In the genomic region with DNA sequence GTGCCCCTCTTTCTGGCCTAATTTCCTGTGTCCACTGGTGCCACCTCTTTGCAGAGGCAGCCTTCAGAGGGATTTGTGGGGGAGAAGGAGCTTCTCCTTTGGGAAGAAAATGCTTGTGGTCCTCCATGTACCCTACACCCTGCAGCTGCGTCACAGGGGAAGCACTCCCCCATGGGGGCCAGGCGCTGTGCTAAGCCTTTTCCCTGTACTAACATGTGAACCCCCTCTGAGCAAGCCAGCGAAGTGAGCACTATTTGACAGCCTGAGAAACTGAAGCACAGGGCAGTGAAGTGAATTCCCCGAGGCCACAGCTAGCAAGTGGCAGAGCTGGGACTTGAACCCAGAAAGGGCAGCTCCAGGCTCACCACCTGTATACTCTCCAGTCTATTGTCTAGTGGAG, we compare ENCODE assay signal across 18 cellular contexts. TPM values are rescaled to one million over a fixed set of nuclear protein-coding genes. Genes with fewer than 3 reads are reported as not detected.
A peak's percentile ranks its signal among the peaks of the same experiment; 100 is the strongest.
DNase-seq lines count a peak whose midpoint lies in the region; ATAC-seq, FAIRE-seq and TF ChIP-seq lines count a peak whose summit lies in the region.
"Had no signal": no experiment of that assay in that cellular context is flagged by ENCODE, and none has a peak within 500 bp of the region (broad histone marks: within the 10 kb centered on the region; RNA-seq: fewer than 3 reads in every experiment).

No MANE protein-coding gene starts in this region.

- H2AFZ ChIP-seq in GM23338, result no peak overlapping the region

- peaks cover 11% of the 10 kb centered on the region; the same call in 1 of the 2 replicates for H3F3A ChIP-seq in GM23338 (replicated peaks; ENCODE audit: low read depth)

- no peak overlapping the region for H3K4me3 ChIP-seq in GM23338
- H3K4me3 ChIP-seq in adrenal gland, result no peak overlapping the region
- H3K4me3 ChIP-seq in kidney (ENCODE audit: low read length in 2 of 2), result no peak overlapping the region

- H3K9me3 ChIP-seq in adrenal gland (replicated peaks in 1 of 3), result no peaks in the 10 kb centered on the region
- no peaks in the 10 kb centered on the region for H3K9me3 ChIP-seq in kidney (ENCODE audit: control insufficient read depth in 1 of 2, low read length in 2 of 2)

- H3K27me3 ChIP-seq in GM23338 (ENCODE audit: insufficient read depth) (no peaks in the 10 kb centered on the region), adrenal gland (no peaks in the 10 kb centered on the region)

- H3K27me3 Mint-ChIP-seq in GM23338 (ENCODE audit: insufficient read depth, low read depth, poor library complexity), result peaks cover 11% of the 10 kb centered on the region

- WGBS in adrenal gland, 4 donors, result 80 to 100% (median 93%) methylated on average over 1 to 4 of the region's 4 CpGs

- no peak overlapping the region for H3K4me3 Mint-ChIP-seq in GM23338
- H3K4me3 Mint-ChIP-seq: CD8-positive, alpha-beta T cell had no signal

- no peak for TF ChIP-seq CTCF in GM23338 (conservative IDR thresholded peaks at IDR 0.05; ENCODE audit: low read depth in 2 of 2)
- TF ChIP-seq CTCF in adrenal gland (IDR thresholded peaks at IDR 0.05), result no peak
- TF ChIP-seq CTCF in kidney (IDR thresholded peaks at IDR 0.05; ENCODE audit: borderline replicate concordance, extremely low read depth, insufficient read depth), result no peak

- DNase-seq in GM23338 (ENCODE audit: low spot score) (no peak), adrenal gland (no peak), kidney (peak; percentile 51), NAMALWA (ENCODE audit: low spot score) (no peak), retina (no peak)
- no peak for DNase-seq in activated effector memory CD4-positive, alpha-beta T cell treated with Interleukin-2 at 50 U/mL for 16 hours
- DNase-seq: activated CD4-positive, alpha-beta T cell treated with anti-CD3 and anti-CD28 coated beads, Interleukin-2, amount 50 U/mL, for 48 hours; amygdala; CD8-positive, alpha-beta T cell; cerebellar nuclear complex; effector CD8-positive, alpha-beta T cell; NCI-H2029; NCI-H226; stimulated activated CD4-positive, alpha-beta T cell treated with anti-CD3 and anti-CD28 coated beads, Interleukin-12 subunit alpha, Interleukin-12 subunit beta, amount 100 ng/mL, for 4 hours; stimulated activated CD8-positive, alpha-beta memory T cell treated with anti-CD3 and anti-CD28 coated beads, Interleukin-4, amount 100 ng/mL, for 48 hours had no signal

- H3K9ac ChIP-seq in kidney (ENCODE audit: low read length in 2 of 2), result no peak overlapping the region

- H3K9me3 Mint-ChIP-seq in GM23338, result no peaks in the 10 kb centered on the region
- H3K9me3 Mint-ChIP-seq: CD8-positive, alpha-beta T cell had no signal

- no peaks in the 10 kb centered on the region; the same call in 1 of the 2 replicates for H3K36me3 ChIP-seq in GM23338 (ENCODE audit: insufficient read depth)
- H3K36me3 ChIP-seq in adrenal gland (replicated peaks in 1 of 2), result no peaks in the 10 kb centered on the region
- no peaks in the 10 kb centered on the region for H3K36me3 ChIP-seq in kidney (ENCODE audit: control insufficient read depth in 1 of 2, insufficient read depth in 2 of 2, low read length in 2 of 2)

- peaks cover 43% of the 10 kb centered on the region for H4K20me1 ChIP-seq in GM23338 (replicated peaks; ENCODE audit: insufficient read depth)

- peaks cover 3% of the 10 kb centered on the region; the same call in 2 of the 3 replicates for H3K36me3 Mint-ChIP-seq in GM23338 (ENCODE audit: low read depth)

- no peaks in the 10 kb centered on the region for H3K9me2 ChIP-seq in GM23338 (ENCODE audit: insufficient read depth)

- H3K27ac ChIP-seq in GM23338 (ENCODE audit: low read depth) (peak overlapping the region; percentile 79), adrenal gland (peak overlapping the region; percentile 84 to 99 (median 91)), kidney (ENCODE audit: low read depth in 2 of 2, low read length in 2 of 2) (no peak overlapping the region), temporal lobe (ENCODE audit: low read depth, low read length) (peak overlapping the region; percentile 11)

- TF ChIP-seq POLR2A in adrenal gland (IDR thresholded peaks at IDR 0.05), result no peak

- peaks cover 66% of the 10 kb centered on the region for H3K4me1 ChIP-seq in GM23338 (ENCODE audit: insufficient read depth)
- peaks cover 66 to 89% of the 10 kb centered on the region in 2 donors for H3K4me1 ChIP-seq in adrenal gland (replicated peaks in 1 of 2)
- peaks cover 50 to 59% of the 10 kb centered on the region in 2 donors for H3K4me1 ChIP-seq in kidney (ENCODE audit: control insufficient read depth in 1 of 2, insufficient read depth in 1 of 2, low read depth in 1 of 2, low read length in 2 of 2)

- no peak for ATAC-seq in GM23338
- no peak for ATAC-seq in activated CD4-positive, CD25-positive, alpha-beta regulatory T cell treated with anti-CD3 and anti-CD28 coated beads, Interleukin-2, amount 50 U/mL, for 24 hours
- ATAC-seq: CD8-positive, alpha-beta T cell had no signal

- H3K27ac Mint-ChIP-seq in GM23338, result peak overlapping the region; percentile 8; the same call in 1 of the 2 replicates
- H3K27ac Mint-ChIP-seq: CD8-positive, alpha-beta T cell had no signal

- FAIRE-seq in kidney (lab: Jason Lieb, UNC), result no peak
- FAIRE-seq: GM12891 had no signal

- peak overlapping the region; percentile 22 for H3K4me2 ChIP-seq in GM23338

- H3K79me2 ChIP-seq in GM23338 (replicated peaks; ENCODE audit: insufficient read depth), result peaks cover 66% of the 10 kb centered on the region

- peaks cover 28% of the 10 kb centered on the region for H3K4me1 Mint-ChIP-seq in GM23338

- intact Hi-C loops in adrenal gland (cut with DNase I), result loop anchor here in 1 of 2 donors (5.0 kb wide), 1 partner anchor 94 kb away; the partner anchor contains the start of gene DUSP1
- intact Hi-C loops in kidney (cut with DNase I), result no loop called here

TF ChIP-seq in GM23338, 12 proteins besides CTCF, POLR2A, EP300 and RAD21 (continues in another document):
- TF ChIP-seq ETS1 (IDR thresholded peaks at IDR 0.05), result no peak
- no peak for TF ChIP-seq STAT1 (IDR thresholded peaks at IDR 0.05; ENCODE audit: unreplicated experiment)
- no peak for TF ChIP-seq ZNF114 (CRISPR knock-in tag; IDR thresholded peaks at IDR 0.05)
- TF ChIP-seq CREB1 (CRISPR knock-in tag; IDR thresholded peaks at IDR 0.05; ENCODE audit: low read depth), result no peak
- TF ChIP-seq, protein P1, sequence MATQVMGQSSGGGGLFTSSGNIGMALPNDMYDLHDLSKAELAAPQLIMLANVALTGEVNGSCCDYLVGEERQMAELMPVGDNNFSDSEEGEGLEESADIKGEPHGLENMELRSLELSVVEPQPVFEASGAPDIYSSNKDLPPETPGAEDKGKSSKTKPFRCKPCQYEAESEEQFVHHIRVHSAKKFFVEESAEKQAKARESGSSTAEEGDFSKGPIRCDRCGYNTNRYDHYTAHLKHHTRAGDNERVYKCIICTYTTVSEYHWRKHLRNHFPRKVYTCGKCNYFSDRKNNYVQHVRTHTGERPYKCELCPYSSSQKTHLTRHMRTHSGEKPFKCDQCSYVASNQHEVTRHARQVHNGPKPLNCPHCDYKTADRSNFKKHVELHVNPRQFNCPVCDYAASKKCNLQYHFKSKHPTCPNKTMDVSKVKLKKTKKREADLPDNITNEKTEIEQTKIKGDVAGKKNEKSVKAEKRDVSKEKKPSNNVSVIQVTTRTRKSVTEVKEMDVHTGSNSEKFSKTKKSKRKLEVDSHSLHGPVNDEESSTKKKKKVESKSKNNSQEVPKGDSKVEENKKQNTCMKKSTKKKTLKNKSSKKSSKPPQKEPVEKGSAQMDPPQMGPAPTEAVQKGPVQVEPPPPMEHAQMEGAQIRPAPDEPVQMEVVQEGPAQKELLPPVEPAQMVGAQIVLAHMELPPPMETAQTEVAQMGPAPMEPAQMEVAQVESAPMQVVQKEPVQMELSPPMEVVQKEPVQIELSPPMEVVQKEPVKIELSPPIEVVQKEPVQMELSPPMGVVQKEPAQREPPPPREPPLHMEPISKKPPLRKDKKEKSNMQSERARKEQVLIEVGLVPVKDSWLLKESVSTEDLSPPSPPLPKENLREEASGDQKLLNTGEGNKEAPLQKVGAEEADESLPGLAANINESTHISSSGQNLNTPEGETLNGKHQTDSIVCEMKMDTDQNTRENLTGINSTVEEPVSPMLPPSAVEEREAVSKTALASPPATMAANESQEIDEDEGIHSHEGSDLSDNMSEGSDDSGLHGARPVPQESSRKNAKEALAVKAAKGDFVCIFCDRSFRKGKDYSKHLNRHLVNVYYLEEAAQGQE (IDR thresholded peaks at IDR 0.05; ENCODE audit: unreplicated experiment), result no peak

RNA-seq across cellular contexts. Expression of gene ERGIC1, which starts 32.3 kb away (rescaled TPM):
- total RNA-seq in GM23338 (2014; rRNA removed; shearing (Covaris generic)), result 92.2 and 99.9 TPM in 2 replicates
- polyA plus RNA-seq in GM23338 (2016; fragmentation: Nextera tagmentation; extraction: Ambion mirVana), result 21.2 and 25.2 TPM in 2 replicates
- 100 to 1,000 TPM; 108 to 410 (median 254) TPM for total RNA-seq in adrenal gland
- 100 to 1,000 TPM in 2 of 3 donors, 10 to 100 TPM in 1; 71.9 to 450 (median 103) TPM for polyA plus RNA-seq in adrenal gland
- total RNA-seq in kidney, result 183 TPM
- 88.0 TPM for polyA plus RNA-seq in kidney (ENCODE audit: insufficient read depth, low read depth, low replicate concordance)
- 31.2 TPM for total RNA-seq in temporal lobe

Comparison
In these comparisons a context has a peak if more than half of its experiments do, and no peak if none do; other contexts are left out.
1. H3K27ac ChIP-seq: peak in GM23338 (single experiment), adrenal gland (5 of 5) and temporal lobe (single experiment); none in kidney (0 of 2).